18 cellular contexts compared by ENCODE assay signal in genomic region chr2:120620025-120620793, GRCh38.
A peak's percentile ranks its signal among the peaks of the same experiment; 100 is the strongest.
DNase-seq lines count a peak whose midpoint lies in the region; ATAC-seq and TF ChIP-seq lines count a peak whose summit lies in the region.
"Had no signal": no experiment of that assay in that cellular context is flagged by ENCODE, and none has a peak within 500 bp of the region (broad histone marks: within the 10 kb centered on the region; RNA-seq: fewer than 3 reads in every experiment).

No MANE protein-coding gene starts in this region.

- peaks cover under 1% of the 10 kb centered on the region; the same call in 1 of the 2 replicates for H3K27me3 Mint-ChIP-seq in HFFc6 (ENCODE audit: insufficient read depth)
- peaks cover 0 to 7% of the 10 kb centered on the region in 2 donors for H3K27me3 Mint-ChIP-seq in natural killer cell treated with Interleukin-12 subunit alpha and Interleukin-12 subunit beta and Interleukin-15 and Interleukin-18, amount 100 ng/mL, for 72 hours
- H3K27me3 Mint-ChIP-seq: type B pancreatic cell had no signal

- DNase-seq in A172 (ENCODE audit: low spot score) (peak; percentile 16), HFFc6 (peak; percentile 26), SKM-1 treated with dmso at 0.1 percent for 144 hours (lab: John Stamatoyannopoulos, UW; ENCODE audit: unreplicated experiment) (peak; percentile 40), foreskin fibroblast (peak; percentile 85 to 91), NCI-H446 (lab: John Stamatoyannopoulos, UW) (no peak), HuH-7.5 (ENCODE audit: low spot score) (no peak)
- DNase-seq in natural killer cell treated with Interleukin-12 subunit alpha and Interleukin-12 subunit beta and Interleukin-15 and Interleukin-18, amount 100 ng/mL, for 72 hours (ENCODE audit: low spot score) = no peak
- DNase-seq: activated CD4-positive, alpha-beta T cell treated with anti-CD3 and anti-CD28 coated beads for 48 hours; DMS79 treated with DMSO at 0.1 percent for 48 hours; effector memory CD8-positive, alpha-beta T cell; NCI-H1092; NCI-H345; T-helper 17 cell had no signal

- no peak overlapping the region for H3K4me3 Mint-ChIP-seq in HFFc6
- H3K4me3 Mint-ChIP-seq in natural killer cell treated with Interleukin-12 subunit alpha and Interleukin-12 subunit beta and Interleukin-15 and Interleukin-18, amount 100 ng/mL, for 72 hours = no peak overlapping the region
- H3K4me3 Mint-ChIP-seq: brain; effector memory CD8-positive, alpha-beta T cell; GM23338; T-helper 17 cell; type B pancreatic cell had no signal

- H3K36me3 Mint-ChIP-seq in HFFc6 (ENCODE audit: low read depth) = peaks cover 14% of the 10 kb centered on the region
- H3K36me3 Mint-ChIP-seq in natural killer cell treated with Interleukin-12 subunit alpha and Interleukin-12 subunit beta and Interleukin-15 and Interleukin-18, amount 100 ng/mL, for 72 hours = no peaks in the 10 kb centered on the region
- H3K36me3 Mint-ChIP-seq: brain, type B pancreatic cell had no signal

- H3K4me1 Mint-ChIP-seq in HFFc6 (ENCODE audit: low read depth) = peaks cover 40% of the 10 kb centered on the region
- H3K4me1 Mint-ChIP-seq in natural killer cell treated with Interleukin-12 subunit alpha and Interleukin-12 subunit beta and Interleukin-15 and Interleukin-18, amount 100 ng/mL, for 72 hours (ENCODE audit: low read depth in 2 of 2) = no peaks in the 10 kb centered on the region
- H3K4me1 Mint-ChIP-seq: brain, GM23338, T-helper 17 cell had no signal

- H3K27ac Mint-ChIP-seq in HFFc6 = peak overlapping the region; percentile 66
- H3K27ac Mint-ChIP-seq in natural killer cell treated with Interleukin-12 subunit alpha and Interleukin-12 subunit beta and Interleukin-15 and Interleukin-18, amount 100 ng/mL, for 72 hours = no peak overlapping the region
- H3K27ac Mint-ChIP-seq: brain; effector memory CD8-positive, alpha-beta T cell; GM23338; T-helper 17 cell; type B pancreatic cell had no signal

- no peak overlapping the region for H3K4me3 ChIP-seq in foreskin fibroblast (ENCODE audit: low read depth in 1 of 2, low read length in 2 of 2)
- H3K4me3 ChIP-seq: GM23338 had no signal

- TF ChIP-seq CTCF in HFFc6 (IDR thresholded peaks at IDR 0.05) = no peak
- no peak for TF ChIP-seq CTCF in foreskin fibroblast (IDR thresholded peaks at IDR 0.05; ENCODE audit: low read depth, low read length)

- no peak for ATAC-seq in natural killer cell treated with Interleukin-12 subunit alpha and Interleukin-12 subunit beta and Interleukin-15 and Interleukin-18, amount 100 ng/mL, for 72 hours
- no peak for ATAC-seq in GM21619 (IDR thresholded peaks at IDR 0.05; ENCODE audit: unreplicated experiment)
- ATAC-seq: effector memory CD8-positive, alpha-beta T cell; GM23338; Panc1; T-helper 17 cell had no signal

- peaks cover 8% of the 10 kb centered on the region; the same call in 1 of the 2 replicates for H3K9me3 Mint-ChIP-seq in HFFc6
- H3K9me3 Mint-ChIP-seq in natural killer cell treated with Interleukin-12 subunit alpha and Interleukin-12 subunit beta and Interleukin-15 and Interleukin-18, amount 100 ng/mL, for 72 hours = no peaks in the 10 kb centered on the region
- H3K9me3 Mint-ChIP-seq: effector memory CD8-positive, alpha-beta T cell; GM23338 had no signal

Comparison
In these comparisons a context has a peak if more than half of its experiments do, and no peak if none do; other contexts are left out.
1. DNase-seq: peak in A172 (single experiment), HFFc6 (single experiment), SKM-1 treated with dmso at 0.1 percent for 144 hours (single experiment) and foreskin fibroblast (2 of 2); none in natural killer cell treated with Interleukin-12 subunit alpha and Interleukin-12 subunit beta and Interleukin-15 and Interleukin-18, amount 100 ng/mL, for 72 hours (single experiment), NCI-H446 (0 of 2) and HuH-7.5 (single experiment).